Comparison of ENCODE assay signal across 26 cellular contexts in genomic region chr4:1027219-1027915, GRCh38. TPM values are rescaled to one million over a fixed set of nuclear protein-coding genes. Genes with fewer than 3 reads are reported as not detected.
"Had no signal": no experiment of that assay in that cellular context is flagged by ENCODE, and none has a peak within 500 bp of the region (broad histone marks: within the 10 kb centered on the region; RNA-seq: fewer than 3 reads in every experiment).

No MANE protein-coding gene starts in this region.

- H3K4me2 ChIP-seq: smooth muscle cell had no signal

- H3K79me2 ChIP-seq: parathyroid adenoma had no signal

- H3K4me3 ChIP-seq: body of pancreas, colonic mucosa, left lung, psoas muscle, smooth muscle cell, testis, transverse colon had no signal

- H3K27me3 ChIP-seq: body of pancreas, testis had no signal

- DNase-seq: activated B cell treated with CpG ODN at 0.5 μM for 24 hours; activated CD4-positive, alpha-beta T cell treated with anti-CD3 and anti-CD28 coated beads for 36 hours; activated CD8-positive, alpha-beta memory T cell treated with anti-CD3 and anti-CD28 coated beads, Interleukin-2, amount 10 ng/mL, durations not matched to agents 7 days and 5 days; activated CD8-positive, alpha-beta T cell treated with anti-CD3 and anti-CD28 coated beads, Interleukin-2, amount 10 ng/mL, durations not matched to agents 7 days and 5 days; activated naive CD4-positive, alpha-beta T cell; activated T-cell treated with anti-CD3 and anti-CD28 coated beads, Interleukin-2, amount 50 U/mL, for 48 hours; anterior cingulate cortex; body of pancreas; cerebellar nuclear complex; colonic mucosa; effector memory CD4-positive, alpha-beta T cell; kidney glomerular epithelial cell; left lung; naive B cell; nephron progenitor cell; nucleus accumbens; psoas muscle; stimulated activated CD4-positive, alpha-beta T cell treated with anti-CD3 and anti-CD28 coated beads, Interleukin-15, amount 100 ng/mL, for 24 hours; stimulated activated naive CD4-positive, alpha-beta T cell; T-helper 2 cell; testis; transverse colon had no signal

- ATAC-seq: activated CD4-positive, alpha-beta T cell treated with anti-CD3 and anti-CD28 coated beads for 36 hours; activated CD8-positive, alpha-beta memory T cell treated with anti-CD3 and anti-CD28 coated beads, Interleukin-2, amount 10 ng/mL, durations not matched to agents 7 days and 5 days; activated CD8-positive, alpha-beta T cell treated with anti-CD3 and anti-CD28 coated beads, Interleukin-2, amount 10 ng/mL, durations not matched to agents 7 days and 5 days; activated naive CD4-positive, alpha-beta T cell treated with anti-CD3 and anti-CD28 coated beads, Interleukin-2, amount 50 U/mL, for 72 hours; left lung; psoas muscle had no signal

- H3K9ac ChIP-seq: parathyroid adenoma had no signal

- H3K4me1 ChIP-seq: left lung, parathyroid adenoma, psoas muscle, testis had no signal

- H3K36me3 ChIP-seq: colonic mucosa, transverse colon had no signal

- H2AFZ ChIP-seq: parathyroid adenoma had no signal

- FAIRE-seq: frontal cortex had no signal

- H3K27ac ChIP-seq: body of pancreas, colonic mucosa, left lung, parathyroid adenoma, psoas muscle, testis, transverse colon had no signal

- H3K9me3 ChIP-seq: body of pancreas, colonic mucosa, left lung, psoas muscle, testis, transverse colon had no signal

RNA-seq across cellular contexts. Expression of gene SLC26A1, which starts 34.2 kb away (rescaled TPM):
- total RNA-seq: activated B cell treated with CpG ODN at 0.5 μM for 24 hours; activated CD8-positive, alpha-beta memory T cell treated with anti-CD3 and anti-CD28 coated beads, Interleukin-2, amount 10 ng/mL, durations not matched to agents 7 days and 5 days; activated naive CD4-positive, alpha-beta T cell treated with anti-CD3 and anti-CD28 coated beads, Interleukin-2, amount 50 U/mL, for 72 hours had no signal
